Comparison of ENCODE assay signal across 30 cellular contexts in genomic region chr7:147492621-147493020, GRCh38.
DNase-seq lines count a peak whose midpoint lies in the region; FAIRE-seq and TF ChIP-seq lines count a peak whose summit lies in the region.
"Had no signal": no experiment of that assay in that cellular context is flagged by ENCODE, and none has a peak within 500 bp of the region (broad histone marks: within the 10 kb centered on the region; RNA-seq: fewer than 3 reads in every experiment).

No MANE protein-coding gene starts in this region.

- DNase-seq in HTR-8/SVneo (ENCODE audit: insufficient read length, low spot score) (peak; percentile 17), amniotic epithelial cell (ENCODE audit: low read depth) (peak; percentile 46), kidney epithelial cell (ENCODE audit: low read depth) (peak; percentile 21), DMS 273 (lab: John Stamatoyannopoulos, UW; ENCODE audit: unreplicated experiment) (no peak), GM19240 (ENCODE audit: insufficient read length, low spot score) (no peak), HEK293T (ENCODE audit: extremely low spot score) (no peak), erythroblast (lab: John Stamatoyannopoulos, UW) (no peak)
- DNase-seq: activated CD4-positive, alpha-beta memory T cell treated with anti-CD3 and anti-CD28 coated beads, Interleukin-2, amount 10 ng/mL, durations not matched to agents 7 days and 5 days; activated CD8-positive, alpha-beta memory T cell treated with anti-CD3 and anti-CD28 coated beads, Interleukin-2, amount 50 U/mL, for 48 hours; activated naive CD4-positive, alpha-beta T cell treated with anti-CD3 and anti-CD28 coated beads, Interleukin-2, amount 10 ng/mL, durations not matched to agents 7 days and 5 days; CD8-positive, alpha-beta T cell; DMS 273 treated with DMSO at 0.1 percent for 48 hours; effector memory CD4-positive, alpha-beta T cell; left ventricle myocardium superior; naive B cell; NCI-H2029 treated with DMSO at 0.1 percent for 48 hours; NCI-H345; RPMI8226; sigmoid colon; stimulated activated CD4-positive, alpha-beta T cell treated with anti-CD3 and anti-CD28 coated beads, Interleukin-15, amount 100 ng/mL, for 24 hours; stimulated activated naive CD4-positive, alpha-beta T cell; testis had no signal

- POLR2A ChIA-PET in HEK293T (lab: Yijun Ruan, JAX) = no interaction called here

- H3K36me3 ChIP-seq in ACC112 (ENCODE audit: insufficient read depth, low read length) = no peaks in the 10 kb centered on the region
- H3K36me3 ChIP-seq in kidney epithelial cell (ENCODE audit: control insufficient read depth, insufficient read depth, low read length) = no peaks in the 10 kb centered on the region
- H3K36me3 ChIP-seq: esophagus muscularis mucosa, gastroesophageal sphincter, neutrophil, prostate gland, sigmoid colon had no signal

- H3K27ac ChIP-seq in ACC112 (ENCODE audit: low read depth, low read length) = peak overlapping the region; percentile 77
- H3K27ac ChIP-seq: coronary artery, esophagus muscularis mucosa, gastroesophageal sphincter, neutrophil, prostate gland, sigmoid colon, testis had no signal

- no peak for TF ChIP-seq CTCF in kidney epithelial cell (IDR thresholded peaks at IDR 0.05; ENCODE audit: insufficient read depth, low read length, poor library complexity, severe bottlenecking)

- CTCF ChIA-PET in HEK293T (lab: Yijun Ruan, JAX) = no interaction called here

- H3K27me3 ChIP-seq in ACC112 (ENCODE audit: insufficient read depth, low read length) (no peaks in the 10 kb centered on the region), kidney epithelial cell (ENCODE audit: control insufficient read depth, insufficient read depth, low read length) (no peaks in the 10 kb centered on the region)
- H3K27me3 ChIP-seq: esophagus muscularis mucosa, gastroesophageal sphincter, neutrophil, sigmoid colon, testis had no signal

- no peak for TF ChIP-seq POLR2A in erythroblast (IDR thresholded peaks at IDR 0.05; ENCODE audit: low read length)

- no peak for FAIRE-seq in HTR-8/SVneo (lab: Jason Lieb, UNC)
- FAIRE-seq: A204.1, urothelium cell line had no signal

- H3K4me1 ChIP-seq in ACC112 (ENCODE audit: control insufficient read depth, insufficient read depth, low read length, unreplicated experiment) = peaks cover 23% of the 10 kb centered on the region
- H3K4me1 ChIP-seq: esophagus muscularis mucosa, gastroesophageal sphincter, prostate gland, sigmoid colon, testis had no signal

- no peaks in the 10 kb centered on the region for H3K79me2 ChIP-seq in ACC112 (ENCODE audit: control insufficient read depth, insufficient read depth, low read length, unreplicated experiment)

- peak overlapping the region; percentile 34; the same call in 1 of the 2 replicates for H3K4me3 ChIP-seq in ACC112 (ENCODE audit: low read depth, low read length)
- H3K4me3 ChIP-seq in kidney epithelial cell (ENCODE audit: low read depth, low read length) = no peak overlapping the region
- H3K4me3 ChIP-seq: coronary artery, esophagus muscularis mucosa, gastroesophageal sphincter, prostate gland, sigmoid colon, testis had no signal

- peak overlapping the region; percentile 60 for H2AFZ ChIP-seq in ACC112 (ENCODE audit: low read length, unreplicated experiment)

TF ChIP-seq in HEK293T, 16 proteins besides CTCF, POLR2A, EP300 and RAD21:
- TF ChIP-seq ELF4 (IDR thresholded peaks at IDR 0.05) (no peak), PKNOX1 (IDR thresholded peaks at IDR 0.05) (no peak), FOXK2 (IDR thresholded peaks at IDR 0.05) (no peak), L3MBTL2 (conservative IDR thresholded peaks at IDR 0.05) (no peak), FOXM1 (IDR thresholded peaks at IDR 0.05; ENCODE audit: borderline replicate concordance) (no peak), SP1 (IDR thresholded peaks at IDR 0.05) (no peak), ARNT (IDR thresholded peaks at IDR 0.05) (no peak), CTBP1 (IDR thresholded peaks at IDR 0.05; ENCODE audit: borderline replicate concordance) (no peak), BHLHE40 (IDR thresholded peaks at IDR 0.05; ENCODE audit: borderline replicate concordance) (no peak), LEF1 (IDR thresholded peaks at IDR 0.05; ENCODE audit: borderline replicate concordance) (no peak), HDGF (IDR thresholded peaks at IDR 0.05; ENCODE audit: borderline replicate concordance) (no peak), FOXA1 (IDR thresholded peaks at IDR 0.05) (no peak), SUZ12 (IDR thresholded peaks at IDR 0.05) (no peak), ZNF384 (IDR thresholded peaks at IDR 0.05) (no peak), NFRKB (IDR thresholded peaks at IDR 0.05) (no peak)

Comparison
In these comparisons a context has a peak if more than half of its experiments do, and no peak if none do; other contexts are left out.
1. DNase-seq: peak in HTR-8/SVneo (single experiment), amniotic epithelial cell (single experiment) and kidney epithelial cell (single experiment); none in DMS 273 (single experiment), GM19240 (single experiment), HEK293T (single experiment) and erythroblast (0 of 2).